In genomic region chr20:59470521-59470920, GRCh38 we compare ENCODE assay signal across 29 cellular contexts.
"Had no signal": no experiment of that assay in that cellular context is flagged by ENCODE, and none has a peak within 500 bp of the region (broad histone marks: within the 10 kb centered on the region; RNA-seq: fewer than 3 reads in every experiment).

No MANE protein-coding gene starts in this region.

- H3K9ac ChIP-seq: parathyroid adenoma had no signal

- H3K36me3 ChIP-seq: colonic mucosa, esophagus muscularis mucosa, gastroesophageal sphincter, heart right ventricle, left ventricle myocardium inferior, lower lobe of right lung, prostate gland, right atrium auricular region, suprapubic skin, transverse colon, vagina had no signal

- DNase-seq: colonic mucosa; effector CD8-positive, alpha-beta T cell; endodermal cell; foreskin keratinocyte; heart right ventricle; hippocampal formation; left colon; left ventricle myocardium inferior; lower lobe of right lung; naive thymus-derived CD8-positive, alpha-beta T cell; nephron progenitor cell; occipital lobe; stimulated activated CD4-positive, alpha-beta T cell treated with anti-CD3 and anti-CD28 coated beads, Interleukin-2, amount 100 ng/mL, for 24 hours; stimulated activated CD4-positive, alpha-beta T cell treated with anti-CD3 and anti-CD28 coated beads, Interleukin-4, amount 100 ng/mL, for 24 hours; transverse colon had no signal

- ATAC-seq: foreskin keratinocyte; gastroesophageal sphincter; heart right ventricle; left colon; lower lobe of right lung; naive thymus-derived CD8-positive, alpha-beta T cell; sciatic nerve; stimulated activated effector memory CD8-positive, alpha-beta T cell treated with anti-CD3 and anti-CD28 coated beads, Interleukin-12 subunit alpha, Interleukin-12 subunit beta, amount 100 ng/mL, for 72 hours had no signal

- H3K4me3 Mint-ChIP-seq: dendritic cell treated with granulocyte-macrophage colony-stimulating factor and Interleukin-4, amounts not matched to agents 40 ng/mL and 50 ng/mL, for 4 days; endodermal cell; naive thymus-derived CD8-positive, alpha-beta T cell; nephron progenitor cell; stimulated activated effector memory CD8-positive, alpha-beta T cell treated with anti-CD3 and anti-CD28 coated beads, Interleukin-12 subunit alpha, Interleukin-12 subunit beta, amount 100 ng/mL, for 72 hours; stimulated activated naive CD8-positive, alpha-beta T cell treated with anti-CD3 and anti-CD28 coated beads, Interleukin-15, Interleukin-2, amounts not matched to agents 100 ng/mL and 50 ng/mL, for 24 hours had no signal

- H3K9me3 Mint-ChIP-seq: dendritic cell treated with granulocyte-macrophage colony-stimulating factor and Interleukin-4, amounts not matched to agents 40 ng/mL and 50 ng/mL, for 4 days; naive thymus-derived CD8-positive, alpha-beta T cell; stimulated activated effector memory CD8-positive, alpha-beta T cell treated with anti-CD3 and anti-CD28 coated beads, Interleukin-12 subunit alpha, Interleukin-12 subunit beta, amount 100 ng/mL, for 72 hours; stimulated activated naive CD8-positive, alpha-beta T cell treated with anti-CD3 and anti-CD28 coated beads, Interleukin-15, Interleukin-2, amounts not matched to agents 100 ng/mL and 50 ng/mL, for 24 hours had no signal

- FAIRE-seq: islet of Langerhans had no signal

- H3K4me1 ChIP-seq: colonic mucosa, esophagus muscularis mucosa, foreskin keratinocyte, gastroesophageal sphincter, heart right ventricle, left ventricle myocardium inferior, lower lobe of right lung, parathyroid adenoma, prostate gland, right atrium auricular region, suprapubic skin, transverse colon, vagina had no signal

- H3K4me3 ChIP-seq: colonic mucosa, esophagus muscularis mucosa, gastroesophageal sphincter, heart right ventricle, left ventricle myocardium inferior, lower lobe of right lung, prostate gland, right atrium auricular region, smooth muscle cell, suprapubic skin, transverse colon, vagina had no signal

- H3K4me1 Mint-ChIP-seq: naive thymus-derived CD8-positive, alpha-beta T cell; stimulated activated effector memory CD8-positive, alpha-beta T cell treated with anti-CD3 and anti-CD28 coated beads, Interleukin-12 subunit alpha, Interleukin-12 subunit beta, amount 100 ng/mL, for 72 hours had no signal

- H3K36me3 Mint-ChIP-seq: naive thymus-derived CD8-positive, alpha-beta T cell; stimulated activated effector memory CD8-positive, alpha-beta T cell treated with anti-CD3 and anti-CD28 coated beads, Interleukin-12 subunit alpha, Interleukin-12 subunit beta, amount 100 ng/mL, for 72 hours had no signal

- H3K27ac ChIP-seq: colonic mucosa, epithelial cell of prostate, esophagus muscularis mucosa, foreskin keratinocyte, gastroesophageal sphincter, heart right ventricle, left ventricle myocardium inferior, lower lobe of right lung, parathyroid adenoma, prostate gland, right atrium auricular region, suprapubic skin, transverse colon, vagina had no signal

- H3K4me2 ChIP-seq: smooth muscle cell had no signal

- H3K27me3 ChIP-seq: colonic mucosa, foreskin keratinocyte, right atrium auricular region, transverse colon, vagina had no signal

- H3K9me3 ChIP-seq: colonic mucosa, esophagus muscularis mucosa, gastroesophageal sphincter, heart right ventricle, left ventricle myocardium inferior, lower lobe of right lung, prostate gland, right atrium auricular region, suprapubic skin, transverse colon, vagina had no signal

- H3K27ac Mint-ChIP-seq: dendritic cell treated with granulocyte-macrophage colony-stimulating factor and Interleukin-4, amounts not matched to agents 40 ng/mL and 50 ng/mL, for 4 days; endodermal cell; naive thymus-derived CD8-positive, alpha-beta T cell; stimulated activated effector memory CD8-positive, alpha-beta T cell treated with anti-CD3 and anti-CD28 coated beads, Interleukin-12 subunit alpha, Interleukin-12 subunit beta, amount 100 ng/mL, for 72 hours; stimulated activated naive CD8-positive, alpha-beta T cell treated with anti-CD3 and anti-CD28 coated beads, Interleukin-15, Interleukin-2, amounts not matched to agents 100 ng/mL and 50 ng/mL, for 24 hours had no signal
